In the genomic region with DNA sequence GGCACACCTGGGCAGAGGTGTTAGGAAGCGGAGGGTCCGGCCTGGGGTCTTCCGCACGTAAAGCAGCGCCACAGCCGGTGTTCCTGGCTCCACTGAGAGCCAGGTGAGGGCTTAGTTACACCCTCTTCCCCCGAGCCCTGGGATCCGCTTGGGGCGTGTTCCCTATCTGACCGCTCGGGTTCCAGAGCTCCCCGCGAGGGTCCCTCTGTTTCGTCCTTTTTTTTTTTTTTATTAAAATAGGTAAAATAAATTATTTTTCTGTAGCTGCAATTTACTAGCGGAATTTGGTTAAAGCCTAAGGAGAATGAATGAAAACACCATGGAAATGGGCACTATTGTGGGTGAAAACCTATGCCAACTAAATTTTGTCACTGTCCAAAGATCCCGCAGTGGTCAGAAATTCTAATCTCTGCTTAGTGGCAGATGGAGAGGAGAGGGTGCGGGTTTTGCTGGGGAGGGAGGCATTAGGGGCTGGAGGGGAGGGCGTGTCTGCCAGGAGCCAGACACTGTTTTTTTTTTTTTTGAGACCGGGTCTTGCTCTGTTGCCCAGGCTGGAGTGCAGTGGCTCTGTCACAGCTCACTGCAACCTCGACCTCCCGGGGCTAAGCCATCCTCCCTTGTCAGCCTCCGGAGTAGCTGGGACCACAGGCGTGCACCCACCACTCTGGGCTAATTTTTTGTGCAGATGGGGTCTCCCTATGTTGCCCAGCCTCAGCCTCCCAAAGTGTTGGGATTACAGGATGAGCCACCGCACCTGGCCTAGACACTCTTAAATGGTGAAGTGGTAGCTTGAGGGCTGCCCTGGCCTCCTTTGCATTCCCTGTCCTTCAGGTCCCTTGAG, we compare ENCODE assay signal across 8 cellular contexts. TPM values are rescaled to one million over a fixed set of nuclear protein-coding genes. Genes with fewer than 3 reads are reported as not detected.
DNase-seq lines count a peak whose midpoint lies in the region; ATAC-seq, FAIRE-seq and TF ChIP-seq lines count a peak whose summit lies in the region.

No MANE protein-coding gene starts in this region.

- H3K36me3 ChIP-seq in tibial artery = peaks cover 0 to 26% (median 20%) of the 10 kb centered on the region in 3 donors

- ATAC-seq in HG03432 (IDR thresholded peaks at IDR 0.05; ENCODE audit: unreplicated experiment) (peak; percentile 17), left colon (peak; percentile 9), HG03039 (IDR thresholded peaks at IDR 0.05; ENCODE audit: unreplicated experiment) (no peak)

- peak overlapping the region; percentile 96 for H3K4me3 Mint-ChIP-seq in activated naive CD4-positive, alpha-beta T cell treated with anti-CD3 and anti-CD28 coated beads, Interleukin-2, amount 50 U/mL, for 24 hours

- H3K27me3 ChIP-seq in tibial artery = no peaks in the 10 kb centered on the region

- no peaks in the 10 kb centered on the region for H3K9me3 Mint-ChIP-seq in activated naive CD4-positive, alpha-beta T cell treated with anti-CD3 and anti-CD28 coated beads, Interleukin-2, amount 50 U/mL, for 24 hours

- peak overlapping the region; percentile 83 for H3K27ac Mint-ChIP-seq in activated naive CD4-positive, alpha-beta T cell treated with anti-CD3 and anti-CD28 coated beads, Interleukin-2, amount 50 U/mL, for 24 hours

- peaks cover 0 to 14% (median 8%) of the 10 kb centered on the region in 4 donors for H3K4me1 ChIP-seq in tibial artery

- FAIRE-seq in H54 (lab: Jason Lieb, UNC) = no peak

- no peak for DNase-seq in activated naive CD4-positive, alpha-beta T cell (lab: John Stamatoyannopoulos, UW)
- DNase-seq in astrocyte of the cerebellum (ENCODE audit: low read depth) = no peak
- peak; percentile 20 to 29 for DNase-seq in left colon
- DNase-seq in tibial artery = no peak
- DNase-seq in H54 (ENCODE audit: insufficient read length, low spot score) = no peak

- no peaks in the 10 kb centered on the region for H3K9me3 ChIP-seq in tibial artery

- intact Hi-C loops in left colon (cut with DNase I, micrococcal nuclease) = no loop called here
- intact Hi-C loops in tibial artery (cut with DNase I; ENCODE audit: low total_unique reads) = no loop called here

- H3K27ac ChIP-seq in tibial artery = peak overlapping the region; percentile 87 to 89

- no peak for TF ChIP-seq POLR2A in H54 (IDR thresholded peaks at IDR 0.05; ENCODE audit: low read depth, low read length)

- H3K4me3 ChIP-seq in astrocyte of the cerebellum (ENCODE audit: low read depth, low read length) (peak overlapping the region; percentile 95), tibial artery (peak overlapping the region; percentile 80 to 84)

- TF ChIP-seq CTCF in astrocyte of the cerebellum (IDR thresholded peaks at IDR 0.05; ENCODE audit: low read depth, low read length, missing control alignments) (no peak), tibial artery (IDR thresholded peaks at IDR 0.05) (no peak)

- no peaks in the 10 kb centered on the region for H3K27me3 Mint-ChIP-seq in activated naive CD4-positive, alpha-beta T cell treated with anti-CD3 and anti-CD28 coated beads, Interleukin-2, amount 50 U/mL, for 24 hours

- in situ Hi-C loops in astrocyte of the cerebellum (cut with HindIII; ENCODE audit: low sequenced_read_pairs) = no loop called here

- peaks cover 44% of the 10 kb centered on the region for H3K4me1 Mint-ChIP-seq in activated naive CD4-positive, alpha-beta T cell treated with anti-CD3 and anti-CD28 coated beads, Interleukin-2, amount 50 U/mL, for 24 hours

- peaks cover 6% of the 10 kb centered on the region for H3K36me3 Mint-ChIP-seq in activated naive CD4-positive, alpha-beta T cell treated with anti-CD3 and anti-CD28 coated beads, Interleukin-2, amount 50 U/mL, for 24 hours

RNA-seq across cellular contexts. Expression of gene PDCL3, which starts 0.8 kb away (rescaled TPM):
- total RNA-seq in left colon = 10 to 100 TPM; 19.6 to 20.5 TPM

Comparison
In these comparisons a context has a peak if more than half of its experiments do, and no peak if none do; other contexts are left out.
1. DNase-seq: peak in left colon (2 of 2); none in activated naive CD4-positive, alpha-beta T cell (0 of 4), astrocyte of the cerebellum (single experiment), tibial artery (0 of 2) and H54 (single experiment).